1 cellular context compared by ENCODE assay signal in genomic region chr16:85917012-85917411, GRCh38.
TF ChIP-seq lines count a peak whose summit lies in the region.

No MANE protein-coding gene starts in this region.

TF ChIP-seq in WTC11, 78 proteins besides CTCF, POLR2A, EP300 and RAD21 (continued from another document):
- TF ChIP-seq ARID4B (CRISPR knock-in tag; IDR thresholded peaks at IDR 0.05; ENCODE audit: borderline replicate concordance) (no peak), GRHL2 (CRISPR knock-in tag; IDR thresholded peaks at IDR 0.05; ENCODE audit: insufficient replicate concordance, severe bottlenecking) (no peak), OVOL2 (CRISPR knock-in tag; IDR thresholded peaks at IDR 0.05; ENCODE audit: borderline replicate concordance) (no peak), HMGA2 (CRISPR knock-in tag; IDR thresholded peaks at IDR 0.05) (no peak), ETV6 (CRISPR knock-in tag; IDR thresholded peaks at IDR 0.05) (no peak), SMAD4 (CRISPR knock-in tag; IDR thresholded peaks at IDR 0.05) (no peak)
